In the genomic region with DNA sequence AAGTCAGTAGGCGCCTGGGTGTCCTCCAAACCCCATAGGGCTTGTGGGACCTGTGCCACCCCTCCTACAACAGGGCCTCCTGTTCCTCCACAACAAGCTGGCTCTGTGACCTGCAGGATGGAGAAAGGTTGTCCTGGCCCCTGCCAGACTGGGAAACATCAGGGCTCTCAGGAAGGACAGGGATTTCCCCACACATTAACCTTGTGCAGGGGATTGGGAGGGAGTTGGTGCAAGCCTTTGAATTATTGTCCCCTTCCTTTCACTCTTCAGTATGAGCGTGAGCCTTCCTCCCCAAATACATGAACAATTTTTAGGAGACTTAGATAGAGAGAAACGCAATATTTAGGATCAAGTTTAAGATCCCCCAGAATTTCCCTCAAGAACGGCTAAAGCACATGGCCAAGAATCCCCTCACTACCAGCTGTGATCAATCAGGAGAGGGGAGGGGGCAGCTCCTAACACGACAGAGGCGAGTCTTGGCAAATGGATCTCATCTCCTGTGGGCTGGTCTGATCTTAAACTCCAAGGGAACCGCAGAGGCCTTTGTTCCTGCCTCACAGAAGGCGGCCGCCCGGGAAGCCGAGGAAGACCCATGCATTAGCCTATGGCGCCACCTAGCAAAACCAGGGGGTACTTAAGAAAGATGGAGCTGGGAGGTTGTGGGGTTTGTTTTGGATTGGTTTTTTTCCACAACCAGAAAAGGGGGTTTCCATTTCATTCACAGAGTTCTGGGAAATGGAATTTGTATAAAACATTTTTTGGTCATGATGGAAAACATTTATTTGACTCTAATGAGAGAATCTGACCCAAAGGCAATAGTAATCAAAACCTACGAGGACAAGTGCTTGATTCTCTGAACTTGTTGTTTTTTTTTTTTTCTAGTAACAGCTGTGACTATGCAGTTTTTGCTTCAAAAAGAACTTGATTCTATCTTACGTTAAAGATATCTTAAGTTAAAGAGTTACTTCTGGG, we compare ENCODE assay signal across 8 cellular contexts. TPM values are rescaled to one million over a fixed set of nuclear protein-coding genes. Genes with fewer than 3 reads are reported as not detected.
DNase-seq lines count a peak whose midpoint lies in the region; ATAC-seq and TF ChIP-seq lines count a peak whose summit lies in the region.

No MANE protein-coding gene starts in this region.

- H3K4me1 ChIP-seq in Caco-2 (peaks cover 12% of the 10 kb centered on the region), breast epithelium (peaks cover 0 to 9% of the 10 kb centered on the region in 2 donors)

- DNase-seq in Caco-2 = peak; percentile 83
- DNase-seq in GOT3 (lab: John Stamatoyannopoulos, UW) = peak; percentile 41
- peak; percentile 64 to 86 for DNase-seq in NCI-H187 (lab: John Stamatoyannopoulos, UW)
- DNase-seq in T-cell = peak in 25 of 34 experiments; percentile 2 to 32 (median 19)
- peak; percentile 80 to 82 for DNase-seq in breast epithelium (ENCODE audit: low spot score in 2 of 2)
- peak; percentile 96 for DNase-seq in iris pigment epithelial cell (ENCODE audit: low read depth)
- DNase-seq in stimulated activated CD4-positive, alpha-beta T cell treated with anti-CD3 and anti-CD28 coated beads, Interleukin-12 subunit alpha, Interleukin-12 subunit beta, amount 100 ng/mL, for 48 hours (ENCODE audit: low read depth in 2 of 3, low spot score in 1 of 3) = peak; percentile 41 to 53 (median 47)

- H3K27me3 Mint-ChIP-seq in Caco-2 (ENCODE audit: insufficient read depth, unreplicated experiment) (no peaks in the 10 kb centered on the region), T-cell (peaks cover 39 to 44% of the 10 kb centered on the region in 2 donors)

- TF ChIP-seq POLR2A in breast epithelium (IDR thresholded peaks at IDR 0.05) = no peak

- no peaks in the 10 kb centered on the region for H3K9me3 ChIP-seq in Caco-2
- no peaks in the 10 kb centered on the region for H3K9me3 ChIP-seq in breast epithelium

- BruUV-seq in Caco-2 (replicated peaks; lab: Mats Ljungman, UMichigan) = no TSS peak

- H3K4me3 ChIP-seq in Caco-2 (ENCODE audit: low read depth, low read length) (no peak overlapping the region), breast epithelium (peak overlapping the region in 1 of 3 donors; percentile 19)

- H3K4me1 Mint-ChIP-seq in Caco-2 (ENCODE audit: low read depth, unreplicated experiment) (no peaks in the 10 kb centered on the region), T-cell (peaks cover 0 to 3% (median 2%) of the 10 kb centered on the region in 3 donors)

- peak overlapping the region; percentile 25 to 75 for H3K27ac ChIP-seq in breast epithelium

- POLR2A ChIA-PET in Caco-2 (lab: Charles Lee) = interaction anchor here (0.9 to 1.2 kb wide), 2 partner anchors 149 to 368 kb away, joined by 3 read pairs; no protein-coding TSS in a partner anchor
- POLR2A ChIA-PET in T-cell (lab: Charles Lee) = no interaction called here

- H3K4me3 Mint-ChIP-seq in Caco-2 (ENCODE audit: unreplicated experiment) = no peak overlapping the region
- no peak overlapping the region for H3K4me3 Mint-ChIP-seq in T-cell

- H3K27me3 ChIP-seq in Caco-2 (replicated peaks; ENCODE audit: control insufficient read depth, insufficient read depth, low read length) (no peaks in the 10 kb centered on the region), breast epithelium (no peaks in the 10 kb centered on the region)

- TF ChIP-seq CTCF in Caco-2 (IDR thresholded peaks at IDR 0.05; ENCODE audit: insufficient read depth in 1 of 2, low read depth in 1 of 2, low read length in 1 of 2, severe bottlenecking in 1 of 2, unreplicated experiment in 1 of 2) = peak; percentile 88 to 93
- peak; percentile 73 to 93 (median 89) for TF ChIP-seq CTCF in breast epithelium (IDR thresholded peaks at IDR 0.05)

- peak in 1 of 4 experiments; percentile 19 for ATAC-seq in T-cell (replicated peaks in 1 of 4)
- ATAC-seq in GM21737 (IDR thresholded peaks at IDR 0.05; ENCODE audit: unreplicated experiment) = no peak

- H3K27ac Mint-ChIP-seq in Caco-2 (ENCODE audit: unreplicated experiment) = no peak overlapping the region
- H3K27ac Mint-ChIP-seq in T-cell = no peak overlapping the region

- H3K9me3 Mint-ChIP-seq in Caco-2 (ENCODE audit: unreplicated experiment) = no peaks in the 10 kb centered on the region
- H3K9me3 Mint-ChIP-seq in T-cell = no peaks in the 10 kb centered on the region

- intact Hi-C loops in Caco-2 (cut with micrococcal nuclease; ENCODE audit: unreplicated experiment) = loop anchor here (1.0 to 5.0 kb wide), 8 partner anchors 137 to 601 kb away; no protein-coding TSS in a partner anchor
- intact Hi-C loops in breast epithelium (cut with DNase I; ENCODE audit: low total_unique reads) = loop anchor here (10.0 kb wide), 1 partner anchor 365 kb away; no protein-coding TSS in a partner anchor

- CTCF ChIA-PET in Caco-2 (lab: Charles Lee) (interaction anchor here (0.6 to 4.7 kb wide), 24 partner anchors 9 to 1224 kb away, joined by 3 to 189 read pairs (median 3); no protein-coding TSS in a partner anchor), T-cell (lab: Charles Lee) (interaction anchor here (0.5 to 3.2 kb wide), 10 partner anchors 9 to 1397 kb away, joined by 3 to 43 read pairs (median 4); no protein-coding TSS in a partner anchor)

- H3K36me3 ChIP-seq in Caco-2 (ENCODE audit: control insufficient read depth, insufficient read depth, low read length) = no peaks in the 10 kb centered on the region
- H3K36me3 ChIP-seq in breast epithelium = no peaks in the 10 kb centered on the region

- H3K36me3 Mint-ChIP-seq in Caco-2 (ENCODE audit: insufficient read depth, unreplicated experiment) = no peaks in the 10 kb centered on the region
- H3K36me3 Mint-ChIP-seq in T-cell = no peaks in the 10 kb centered on the region

RNA-seq across cellular contexts. Expression of a gene that starts 36.1 kb away (rescaled TPM):
- total RNA-seq in Caco-2 (2022) = 0.11 TPM in 1 of 2 replicates, not detected in the other
- under 1 TPM in 4 of 5 donors, not detected in 1; 0.08 to 0.26 (median 0.14) TPM for total RNA-seq in T-cell
- total RNA-seq in breast epithelium = 100 to 1,000 TPM in 1 of 3 donors, 10 to 100 TPM in 2; 32.2 to 121 (median 54.0) TPM

Comparison
In these comparisons a context has a peak if more than half of its experiments do, and no peak if none do; other contexts are left out.
1. DNase-seq: peak in every context shown above with its lines; median percentile 96 in iris pigment epithelial cell; 83 in Caco-2; 81 in breast epithelium; 75 in NCI-H187; 47 in stimulated activated CD4-positive, alpha-beta T cell treated with anti-CD3 and anti-CD28 coated beads, Interleukin-12 subunit alpha, Interleukin-12 subunit beta, amount 100 ng/mL, for 48 hours; 41 in GOT3; 19 in T-cell.
2. RNA of a gene that starts 36.1 kb away (total RNA-seq): 32.2 to 121 TPM in breast epithelium; 0.11 TPM in Caco-2 and 0.08 to 0.26 TPM in T-cell; every median in the first group is over 10 times any median in the second.